Comparison of ENCODE assay signal across 5 cellular contexts in the genomic region with DNA sequence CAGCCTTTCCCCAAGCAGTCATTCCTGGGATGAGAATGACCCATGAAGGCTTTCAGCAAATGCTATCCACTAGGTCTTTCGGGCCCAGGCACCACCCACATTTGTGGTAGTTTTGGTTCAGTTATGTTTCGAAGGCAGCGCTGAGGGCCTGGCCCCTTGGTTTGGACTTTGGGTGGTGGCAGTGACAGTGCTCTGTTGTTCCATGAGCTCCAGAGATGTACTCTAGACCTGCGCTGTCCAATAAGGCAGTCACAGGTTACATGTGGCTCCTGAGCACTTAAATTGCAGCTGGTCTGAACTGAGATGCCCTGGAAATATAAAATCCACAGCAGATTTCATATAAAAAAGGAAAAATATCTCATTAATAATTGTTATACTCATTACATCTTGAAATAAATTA.
"Had no signal": no experiment of that assay in that cellular context is flagged by ENCODE, and none has a peak within 500 bp of the region (broad histone marks: within the 10 kb centered on the region; RNA-seq: fewer than 3 reads in every experiment).

No MANE protein-coding gene starts in this region.

- FAIRE-seq: H1, HTR-8/SVneo had no signal

- DNase-seq: H9 had no signal

- H3K4me2 ChIP-seq: GM23338 had no signal

- H3K4me3 ChIP-seq: GM23338, K562 had no signal

- H2AFZ ChIP-seq: GM23338 had no signal
